ENCODE assay signal across 8 cellular contexts in genomic region chr17:29042679-29043538, GRCh38. TPM values are rescaled to one million over a fixed set of nuclear protein-coding genes. Genes with fewer than 3 reads are reported as not detected.
DNase-seq lines count a peak whose midpoint lies in the region; ATAC-seq, FAIRE-seq and TF ChIP-seq lines count a peak whose summit lies in the region.

Gene PIPOX, plus strand, starts transcription at chr17:29043141. Its CDS starts 85 bp downstream, at chr17:29043226.

- ATAC-seq in GM12878, result peak; percentile 92

- RAD21 ChIA-PET in GM12878 (lab: Charles Lee; ENCODE audit: unreplicated experiment), result interaction anchor here (0.5 to 1.5 kb wide), 2 partner anchors 77 to 305 kb away, joined by 3 to 5 read pairs; no protein-coding TSS in a partner anchor

- CTCF ChIA-PET in GM12878 (lab: Yijun Ruan, JAX), result interaction anchor here (1.1 kb wide), 1 partner anchor 74 kb away, joined by 3 read pairs; no protein-coding TSS in a partner anchor

- intact Hi-C loops in GM12878 (cut with micrococcal nuclease; ENCODE audit: unreplicated experiment), result no loop called here
- intact Hi-C loops in vagina (cut with DNase I), result no loop called here

- TF ChIP-seq POLR2A in GM12878 (IDR thresholded peaks at IDR 0.05; ENCODE audit: low read depth, low read length), result no peak
- TF ChIP-seq POLR2A in vagina (IDR thresholded peaks at IDR 0.05), result no peak

- 0 out of 6 replicates have a peak, but pooled peaks of 1 of the 3 experiments have one; percentile 6 for TF ChIP-seq CTCF in GM12878 (IDR thresholded peaks at IDR 0.05 in 2 of 3, conservative IDR thresholded peaks at IDR 0.05 in 1 of 3; ENCODE audit: control insufficient read depth in 2 of 3, extremely low read depth in 1 of 3, insufficient read depth in 1 of 3, low read depth in 3 of 3, low read length in 3 of 3)
- TF ChIP-seq CTCF in vagina (IDR thresholded peaks at IDR 0.05), result no peak

- in situ Hi-C loops in HAP-1 (cut with MboI; ENCODE audit: low sequenced_read_pairs) (no loop called here), GM12878 (cut with MboI) (no loop called here)

- 31% methylated on average over 10 of the region's 13 CpGs for WGBS in GM12878 (ENCODE audit: insufficient coverage, insufficient replicate concordance, low lambda C conversion rate, missing lambda C conversion rate)

- peak; percentile 90 to 91 for DNase-seq in HAP-1 (ENCODE audit: low spot score in 2 of 2)
- peak; percentile 32 for DNase-seq in NCI-H2171 (lab: John Stamatoyannopoulos, UW)
- peak; percentile 30 for DNase-seq in GM12878 (ENCODE audit: low read depth, low spot score)
- peak; percentile 59 for DNase-seq in kidney tubule cell (ENCODE audit: low spot score)
- DNase-seq in urothelium cell line (ENCODE audit: low spot score), result peak; percentile 67
- no peak for DNase-seq in stimulated activated CD4-positive, alpha-beta T cell treated with anti-CD3 and anti-CD28 coated beads, Interleukin-15, amount 100 ng/mL, for 24 hours
- DNase-seq in effector CD8-positive, alpha-beta T cell (lab: John Stamatoyannopoulos, UW), result no peak
- no peak for DNase-seq in vagina (ENCODE audit: extremely low spot score in 2 of 2)

- H3K9me3 ChIP-seq in HAP-1, result no peaks in the 10 kb centered on the region
- no peaks in the 10 kb centered on the region for H3K9me3 ChIP-seq in GM12878 (replicated peaks; ENCODE audit: control insufficient read depth, insufficient read depth, low read length)
- H3K9me3 ChIP-seq in vagina, result no peaks in the 10 kb centered on the region

- H3K27me3 ChIP-seq in HAP-1 (ENCODE audit: low read depth), result no peaks in the 10 kb centered on the region
- no peaks in the 10 kb centered on the region; a peak in 1 of 4 replicates for H3K27me3 ChIP-seq in GM12878 (replicated peaks in 1 of 2; ENCODE audit: control insufficient read depth in 2 of 2, insufficient read depth in 2 of 2, low read length in 1 of 2)
- H3K27me3 ChIP-seq in vagina, result no peaks in the 10 kb centered on the region

- no peaks in the 10 kb centered on the region for H3K36me3 ChIP-seq in HAP-1 (replicated peaks)
- no peaks in the 10 kb centered on the region for H3K36me3 ChIP-seq in GM12878 (ENCODE audit: control insufficient read depth in 2 of 2, insufficient read depth in 2 of 2, low read length in 1 of 2)
- no peaks in the 10 kb centered on the region for H3K36me3 ChIP-seq in vagina

- peak within 1 kb of the TSS; percentile 49 for H3K4me2 ChIP-seq in GM12878 (ENCODE audit: control insufficient read depth, insufficient read depth)

- POLR2A ChIA-PET in GM12878 (lab: Charles Lee), result no interaction called here

- H2AFZ ChIP-seq in GM12878 (ENCODE audit: control insufficient read depth, low read depth, low read length), result no peak within 1 kb of the TSS

- H3K79me2 ChIP-seq in GM12878 (ENCODE audit: control insufficient read depth, insufficient read depth, low read length), result no peaks in the 10 kb centered on the region

- no peaks in the 10 kb centered on the region for H4K20me1 ChIP-seq in GM12878 (ENCODE audit: control insufficient read depth, insufficient read depth)

- H3K27ac ChIP-seq in GM12878 (ENCODE audit: control insufficient read depth, insufficient read depth) (no peak within 1 kb of the TSS), vagina (no peak within 1 kb of the TSS)

- no peak within 1 kb of the TSS for H3K9ac ChIP-seq in GM12878 (ENCODE audit: control insufficient read depth, insufficient read depth, low read length)

- TF ChIP-seq RAD21 in GM12878 (IDR thresholded peaks at IDR 0.05; ENCODE audit: insufficient read depth, low read depth, low read length), result no peak

- TF ChIP-seq EP300 in GM12878 (IDR thresholded peaks at IDR 0.05; ENCODE audit: borderline replicate concordance in 1 of 2, control insufficient read depth in 1 of 2, low read depth in 2 of 2, low read length in 2 of 2), result no peak

- FAIRE-seq in GM12878 (lab: Jason Lieb, UNC), result no peak
- no peak for FAIRE-seq in urothelium cell line (lab: Jason Lieb, UNC)

- H3K4me3 ChIP-seq in HAP-1, result no peak within 1 kb of the TSS
- no peak within 1 kb of the TSS for H3K4me3 ChIP-seq in GM12878
- no peak within 1 kb of the TSS for H3K4me3 ChIP-seq in vagina

- SMC1A ChIA-PET in GM12878 (lab: Charles Lee; ENCODE audit: uncharacterized antibody, unreplicated experiment), result interaction anchor here (1.1 kb wide), 1 partner anchor 78 kb away, joined by 4 read pairs; no protein-coding TSS in a partner anchor

- BruUV-seq in GM12878 (replicated peaks; lab: Mats Ljungman, UMichigan), result no TSS peak

- H3K4me1 ChIP-seq in HAP-1 (peaks cover 26% of the 10 kb centered on the region), GM12878 (ENCODE audit: control insufficient read depth, insufficient read depth, low read length) (peaks cover 13% of the 10 kb centered on the region), vagina (no peaks in the 10 kb centered on the region)

TF ChIP-seq in GM12878, 131 proteins besides CTCF, POLR2A, EP300 and RAD21:
- TF ChIP-seq SMAD1 (IDR thresholded peaks at IDR 0.05; ENCODE audit: low read depth, partially characterized antibody) (peak; percentile 91), PAX5 (IDR thresholded peaks at IDR 0.05; ENCODE audit: borderline replicate concordance, low read depth, low read length) (0 out of 2 replicates have a peak, but pooled peaks have one; percentile 24), RUNX3 (IDR thresholded peaks at IDR 0.05; ENCODE audit: low read length) (0 out of 2 replicates have a peak, but pooled peaks have one; percentile 18), BMI1 (IDR thresholded peaks at IDR 0.05; ENCODE audit: borderline replicate concordance) (no peak), LARP7 (IDR thresholded peaks at IDR 0.05) (0 out of 2 replicates have a peak, but pooled peaks have one; percentile 30), ZSCAN29 (IDR thresholded peaks at IDR 0.05) (no peak), NR2F1 (conservative IDR thresholded peaks at IDR 0.05) (0 out of 2 replicates have a peak, but pooled peaks have one; percentile 11), SMARCA5 (IDR thresholded peaks at IDR 0.05) (0 out of 2 replicates have a peak, but pooled peaks have one; percentile 38)
TF ChIP-seq in GM12878: peak in this region for 6.

RNA-seq across cellular contexts. Expression of gene PIPOX, which starts in this region (rescaled TPM):
- 15.5 and 15.7 TPM in 2 replicates for total RNA-seq in GM12878 (2013; cell fraction: nucleolus; rRNA removed)
- 0.56 and 1.1 TPM in 2 replicates for total RNA-seq in GM12878 (2014; rRNA removed)
- total RNA-seq in GM12878 (2014; rRNA removed; fragmentation: Illumina TruSeq; extraction: Trizol), result 0.67 and 0.83 TPM in 2 replicates
- total RNA-seq in GM12878 (2021), result 1.1 and 1.7 TPM in 2 replicates
- polyA plus RNA-seq in GM12878 (2011; ENCODE audit: low read depth), result 1.0 TPM
- 1.3 and 1.4 TPM in 2 replicates for polyA plus RNA-seq in GM12878 (2011; rRNA removed)
- 1.0 and 1.3 TPM in 2 replicates for polyA plus RNA-seq in GM12878 (2011; cell fraction: cytosol; rRNA removed)
- 2.1 and 2.2 TPM in 2 replicates for polyA plus RNA-seq in GM12878 (2011; cell fraction: nucleus; rRNA removed)
- polyA plus RNA-seq in GM12878 (2012), result 0.79 and 0.83 TPM in 2 replicates
- polyA plus RNA-seq in GM12878 (2014; fragmentation: Illumina TruSeq; extraction: Trizol), result 0.22 and 1.3 TPM in 2 replicates
- under 1 TPM in 1 of 2 experiments, not detected in 1; 0.26 TPM for polyA plus RNA-seq in GM12878 (2014; fragmentation: Nextera tagmentation; extraction: Ambion mirVana)
- 0.32 and 0.65 TPM in 2 replicates for polyA plus RNA-seq in GM12878 (2014; rRNA removed)
- polyA plus RNA-seq in GM12878 (2016; fragmentation: Nextera tagmentation; extraction: Ambion mirVana), result under 1 TPM; 0.30 to 0.48 TPM
- 12.4 and 14.3 TPM in 2 replicates for polyA minus RNA-seq in GM12878 (2011; rRNA and poly(A)+ RNA removed)
- polyA minus RNA-seq in GM12878 (2011; cell fraction: cytosol; rRNA and poly(A)+ RNA removed), result 1.6 and 2.5 TPM in 2 replicates
- polyA minus RNA-seq in GM12878 (2011; cell fraction: nucleus; rRNA and poly(A)+ RNA removed), result 13.1 and 18.4 TPM in 2 replicates
- 1.7 TPM for total RNA-seq in vagina

Comparison
In these comparisons a context has a peak if more than half of its experiments do, and no peak if none do; other contexts are left out.
1. DNase-seq: peak in HAP-1 (2 of 2), NCI-H2171 (single experiment), GM12878 (single experiment), kidney tubule cell (single experiment) and urothelium cell line (single experiment); none in stimulated activated CD4-positive, alpha-beta T cell treated with anti-CD3 and anti-CD28 coated beads, Interleukin-15, amount 100 ng/mL, for 24 hours (single experiment), effector CD8-positive, alpha-beta T cell (single experiment) and vagina (0 of 2).